Comparison of ENCODE assay signal across 2 cellular contexts in the genomic region with DNA sequence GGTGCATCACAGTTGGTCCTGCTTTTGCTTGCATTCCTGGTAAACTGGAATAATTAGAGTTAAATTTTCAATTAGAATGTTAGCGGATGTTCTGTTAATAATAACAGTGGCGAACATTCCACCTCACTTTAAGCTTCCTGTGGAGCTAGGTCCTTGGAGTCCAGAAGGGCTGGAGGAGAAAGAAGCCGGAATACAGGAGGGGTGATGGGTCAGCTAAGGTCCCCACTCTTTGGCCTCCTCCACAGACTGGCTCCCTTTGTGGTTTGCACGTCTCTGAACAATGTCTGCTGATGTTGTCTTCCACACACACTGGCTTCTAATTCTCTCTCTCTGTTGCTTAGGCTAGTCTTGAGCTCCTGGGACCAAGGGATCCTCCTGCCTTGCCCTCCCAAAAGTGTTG.
TF ChIP-seq lines count a peak whose summit lies in the region.

No MANE protein-coding gene starts in this region.

TF ChIP-seq in IMR-90, 13 proteins besides CTCF, POLR2A, EP300 and RAD21:
- TF ChIP-seq MAZ (IDR thresholded peaks at IDR 0.05; ENCODE audit: borderline replicate concordance, low read depth, low read length) (no peak), BHLHE40 (IDR thresholded peaks at IDR 0.05; ENCODE audit: low read depth, low read length) (no peak), FOS (IDR thresholded peaks at IDR 0.05; ENCODE audit: low read depth, low read length) (no peak), ELK1 (IDR thresholded peaks at IDR 0.05; ENCODE audit: borderline replicate concordance, low read depth, low read length) (no peak), CHD1 (IDR thresholded peaks at IDR 0.05; ENCODE audit: low read depth, low read length) (no peak), RCOR1 (IDR thresholded peaks at IDR 0.05; ENCODE audit: insufficient replicate concordance, low read length) (no peak)
- TF ChIP-seq, protein P1, sequence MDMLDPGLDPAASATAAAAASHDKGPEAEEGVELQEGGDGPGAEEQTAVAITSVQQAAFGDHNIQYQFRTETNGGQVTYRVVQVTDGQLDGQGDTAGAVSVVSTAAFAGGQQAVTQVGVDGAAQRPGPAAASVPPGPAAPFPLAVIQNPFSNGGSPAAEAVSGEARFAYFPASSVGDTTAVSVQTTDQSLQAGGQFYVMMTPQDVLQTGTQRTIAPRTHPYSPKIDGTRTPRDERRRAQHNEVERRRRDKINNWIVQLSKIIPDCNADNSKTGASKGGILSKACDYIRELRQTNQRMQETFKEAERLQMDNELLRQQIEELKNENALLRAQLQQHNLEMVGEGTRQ (IDR thresholded peaks at IDR 0.05; ENCODE audit: low read depth, low read length) = no peak

TF ChIP-seq in endothelial cell of umbilical vein, 7 proteins besides CTCF, POLR2A, EP300 and RAD21:
- TF ChIP-seq EZH2 (IDR thresholded peaks at IDR 0.05; ENCODE audit: borderline replicate concordance, low read depth, low read length, severe bottlenecking) (no peak), JUN (IDR thresholded peaks at IDR 0.05; ENCODE audit: borderline replicate concordance, insufficient read depth, insufficient read length, low read depth) (no peak), GATA2 (IDR thresholded peaks at IDR 0.05; ENCODE audit: insufficient read depth, insufficient read length, low read depth, low read length) (no peak), FOS (IDR thresholded peaks at IDR 0.05; ENCODE audit: borderline replicate concordance, insufficient read depth, low read length) (no peak), MYC (IDR thresholded peaks at IDR 0.05; ENCODE audit: low read depth, low read length) (no peak), POLR2AphosphoS5 (IDR thresholded peaks at IDR 0.05; ENCODE audit: insufficient read depth, low read depth, low read length) (no peak)
- TF ChIP-seq, protein P2, sequence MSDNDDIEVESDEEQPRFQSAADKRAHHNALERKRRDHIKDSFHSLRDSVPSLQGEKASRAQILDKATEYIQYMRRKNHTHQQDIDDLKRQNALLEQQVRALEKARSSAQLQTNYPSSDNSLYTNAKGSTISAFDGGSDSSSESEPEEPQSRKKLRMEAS (IDR thresholded peaks at IDR 0.05; ENCODE audit: insufficient read depth, insufficient read length) = no peak
